8 cellular contexts compared by ENCODE assay signal in genomic region chr2:9206991-9207640, GRCh38. TPM values are rescaled to one million over a fixed set of nuclear protein-coding genes. Genes with fewer than 3 reads are reported as not detected.
DNase-seq lines count a peak whose midpoint lies in the region; ATAC-seq, FAIRE-seq and TF ChIP-seq lines count a peak whose summit lies in the region.

No MANE protein-coding gene starts in this region.

- H3K4me3 ChIP-seq in SJSA1: peak overlapping the region; percentile 95
- peak overlapping the region; percentile 61 to 91 (median 72) for H3K4me3 ChIP-seq in endothelial cell of umbilical vein (replicated peaks in 1 of 3; ENCODE audit: insufficient read depth in 1 of 3, low read depth in 1 of 3, low read length in 3 of 3)
- H3K4me3 ChIP-seq in muscle layer of duodenum (ENCODE audit: low read depth in 1 of 2, low read length in 2 of 2): peak overlapping the region; percentile 84 to 87

- H3K27ac ChIP-seq in SJSA1: peak overlapping the region; percentile 47
- peak overlapping the region; percentile 81 for H3K27ac ChIP-seq in endothelial cell of umbilical vein (ENCODE audit: insufficient read depth, low read depth, low read length)
- H3K27ac ChIP-seq in muscle layer of duodenum (ENCODE audit: low read length): no peak overlapping the region

- H3K4me2 ChIP-seq in endothelial cell of umbilical vein (ENCODE audit: insufficient read depth, low read length): no peak overlapping the region

- ATAC-seq in GM21723 (IDR thresholded peaks at IDR 0.05; ENCODE audit: unreplicated experiment): peak; percentile 20
- no peak for ATAC-seq in HG03025 (IDR thresholded peaks at IDR 0.05; ENCODE audit: low FRiP score, unreplicated experiment)

- no peaks in the 10 kb centered on the region for H3K9me1 ChIP-seq in endothelial cell of umbilical vein (replicated peaks; ENCODE audit: control insufficient read depth, extremely low read depth, insufficient read depth, low read length)

- no peak for TF ChIP-seq POLR2A in endothelial cell of umbilical vein (IDR thresholded peaks at IDR 0.05; ENCODE audit: low read depth, low read length)

- H3K27me3 ChIP-seq in SJSA1 (replicated peaks) (no peaks in the 10 kb centered on the region), endothelial cell of umbilical vein (ENCODE audit: control insufficient read depth in 2 of 2, insufficient read depth in 2 of 2, low read length in 2 of 2) (no peaks in the 10 kb centered on the region), muscle layer of duodenum (ENCODE audit: low read depth, low read length) (no peaks in the 10 kb centered on the region)

- CTCF ChIA-PET in endothelial cell of umbilical vein (lab: Charles Lee): interaction anchor here (0.9 to 5.6 kb wide), 9 partner anchors 14 to 127 kb away, joined by 3 to 59 read pairs (median 6); no protein-coding TSS in a partner anchor

- H3K36me3 ChIP-seq in SJSA1: peaks cover 12% of the 10 kb centered on the region
- no peaks in the 10 kb centered on the region for H3K36me3 ChIP-seq in endothelial cell of umbilical vein (ENCODE audit: control insufficient read depth in 2 of 2, extremely low read depth in 1 of 2, insufficient read depth in 2 of 2, low read length in 2 of 2)
- no peaks in the 10 kb centered on the region for H3K36me3 ChIP-seq in muscle layer of duodenum (ENCODE audit: control insufficient read depth in 1 of 2, insufficient read depth in 2 of 2, low read length in 2 of 2)

- H4K20me1 ChIP-seq in endothelial cell of umbilical vein (replicated peaks; ENCODE audit: control insufficient read depth, extremely low read depth, insufficient read depth, low read length): no peaks in the 10 kb centered on the region

- dilution Hi-C loops in endothelial cell of umbilical vein (cut with MboI; ENCODE audit: extremely low pct_ligation_motif_present, low sequenced_read_pairs): no loop called here

- no peak for TF ChIP-seq CTCF in endothelial cell of umbilical vein (IDR thresholded peaks at IDR 0.05; ENCODE audit: extremely low read depth in 1 of 2, insufficient read depth in 1 of 2, low read depth in 1 of 2, low read length in 2 of 2)

- POLR2A ChIA-PET in endothelial cell of umbilical vein (lab: Charles Lee): interaction anchor here (0.8 to 1.0 kb wide), 2 partner anchors 28 to 44 kb away, joined by 3 read pairs; no protein-coding TSS in a partner anchor

- H3K4me1 ChIP-seq in SJSA1 (replicated peaks) (peaks cover 24% of the 10 kb centered on the region), endothelial cell of umbilical vein (ENCODE audit: control insufficient read depth, extremely low read depth, insufficient read depth, low read length) (peaks cover 31% of the 10 kb centered on the region), muscle layer of duodenum (ENCODE audit: control insufficient read depth in 1 of 2, insufficient read depth in 2 of 2, low read length in 2 of 2) (peaks cover 4 to 26% of the 10 kb centered on the region in 2 donors)

- BruUV-seq in endothelial cell of umbilical vein (replicated peaks; lab: Mats Ljungman, UMichigan): no TSS peak

- FAIRE-seq in endothelial cell of umbilical vein (lab: Jason Lieb, UNC): no peak

- peaks cover 52% of the 10 kb centered on the region for H3K79me2 ChIP-seq in endothelial cell of umbilical vein (ENCODE audit: control insufficient read depth, insufficient read depth, low read length)

- H3K9me3 ChIP-seq in SJSA1 (replicated peaks) (no peaks in the 10 kb centered on the region; the same call in 1 of the 2 replicates), endothelial cell of umbilical vein (replicated peaks; ENCODE audit: control insufficient read depth, insufficient read depth, low read length) (no peaks in the 10 kb centered on the region), muscle layer of duodenum (ENCODE audit: control insufficient read depth in 1 of 2, low read length in 2 of 2) (no peaks in the 10 kb centered on the region)

- no peak overlapping the region for H2AFZ ChIP-seq in endothelial cell of umbilical vein (ENCODE audit: low read depth, low read length)

- intact Hi-C loops in endothelial cell of umbilical vein (cut with micrococcal nuclease): loop anchor here (1.0 to 5.0 kb wide), 7 partner anchors 27 to 215 kb away; partner anchors contain the start of genes CPSF3 and ITGB1BP1

- peak; percentile 50 for DNase-seq in Daoy (ENCODE audit: low read depth)
- DNase-seq in SJSA1 (ENCODE audit: low read depth in 1 of 2, low spot score in 2 of 2): peak in 1 of 2 experiments; percentile 58
- peak; percentile 27 for DNase-seq in endothelial cell of umbilical vein (ENCODE audit: low read depth, low spot score)
- no peak for DNase-seq in T-helper 9 cell
- no peak for DNase-seq in D341Med (ENCODE audit: low spot score)

- peak overlapping the region; percentile 91 for H3K9ac ChIP-seq in endothelial cell of umbilical vein (replicated peaks; ENCODE audit: extremely low read depth, insufficient read depth, low read length)

TF ChIP-seq in endothelial cell of umbilical vein, 7 proteins besides CTCF, POLR2A, EP300 and RAD21:
- TF ChIP-seq GATA2 (IDR thresholded peaks at IDR 0.05; ENCODE audit: insufficient read depth, insufficient read length, low read depth, low read length) (no peak), MYC (IDR thresholded peaks at IDR 0.05; ENCODE audit: low read depth, low read length) (no peak), JUN (IDR thresholded peaks at IDR 0.05; ENCODE audit: borderline replicate concordance, insufficient read depth, insufficient read length, low read depth) (no peak), MAX (IDR thresholded peaks at IDR 0.05; ENCODE audit: insufficient read depth, insufficient read length) (no peak), FOS (IDR thresholded peaks at IDR 0.05; ENCODE audit: borderline replicate concordance, insufficient read depth, low read length) (no peak), EZH2 (IDR thresholded peaks at IDR 0.05; ENCODE audit: borderline replicate concordance, low read depth, low read length, severe bottlenecking) (no peak), POLR2AphosphoS5 (IDR thresholded peaks at IDR 0.05; ENCODE audit: insufficient read depth, low read depth, low read length) (no peak)

RNA-seq across cellular contexts. Expression of gene ASAP2, which starts 0.5 kb away (rescaled TPM):
- 20.3 and 22.7 TPM in 2 replicates for total RNA-seq in Daoy (2014; rRNA removed; shearing (Covaris generic))
- 12.9 and 15.5 TPM in 2 replicates for total RNA-seq in SJSA1 (2014; rRNA removed; shearing (Covaris generic))
- 75.8 and 79.2 TPM in 2 replicates for total RNA-seq in endothelial cell of umbilical vein
- 26.4 and 31.1 TPM in 2 replicates for polyA plus RNA-seq in endothelial cell of umbilical vein
- polyA plus RNA-seq in endothelial cell of umbilical vein (2011; cell fraction: cytosol; rRNA removed): 31.6 and 32.0 TPM in 2 replicates
- 85.8 and 94.0 TPM in 2 replicates for polyA plus RNA-seq in endothelial cell of umbilical vein (2011; cell fraction: nucleus; rRNA removed)
- polyA plus RNA-seq in endothelial cell of umbilical vein (2012): 39.1 and 42.5 TPM in 2 replicates
- polyA minus RNA-seq in endothelial cell of umbilical vein: 66.1 and 67.7 TPM in 2 replicates
- 7.3 TPM for polyA minus RNA-seq in endothelial cell of umbilical vein (2011; cell fraction: cytosol; rRNA and poly(A)+ RNA removed)
- 92.1 and 117 TPM in 2 replicates for polyA minus RNA-seq in endothelial cell of umbilical vein (2011; cell fraction: nucleus; rRNA and poly(A)+ RNA removed)

Comparison
In these comparisons a context has a peak if more than half of its experiments do, and no peak if none do; other contexts are left out.
1. DNase-seq: peak in Daoy (single experiment) and endothelial cell of umbilical vein (single experiment); none in T-helper 9 cell (single experiment) and D341Med (single experiment).
2. Peak in every context shown above with its lines, with median percentiles within 50 percentile points of each other: H3K4me3 ChIP-seq.